ENCODE assay signal across 13 cellular contexts in genomic region chr3:174072675-174073074, GRCh38.
DNase-seq lines count a peak whose midpoint lies in the region; ATAC-seq and TF ChIP-seq lines count a peak whose summit lies in the region.
"Had no signal": no experiment of that assay in that cellular context is flagged by ENCODE, and none has a peak within 500 bp of the region (broad histone marks: within the 10 kb centered on the region; RNA-seq: fewer than 3 reads in every experiment).

No MANE protein-coding gene starts in this region.

- H3K36me3 Mint-ChIP-seq in stimulated activated naive B cell treated with anti-CD40 and anti-IgM and Interleukin-4, amounts not matched to agents 10 μg/mL and 1 μg/mL and 100 μg/mL, for 72 hours = no peaks in the 10 kb centered on the region
- H3K36me3 Mint-ChIP-seq: CD4-positive, CD25-positive, alpha-beta regulatory T cell had no signal

- ATAC-seq in GM18868 (IDR thresholded peaks at IDR 0.05; ENCODE audit: unreplicated experiment) (peak; percentile 70), GM21737 (IDR thresholded peaks at IDR 0.05; ENCODE audit: unreplicated experiment) (no peak)
- peak; percentile 45 to 47 for ATAC-seq in stimulated activated naive B cell treated with anti-CD40 and anti-IgM and Interleukin-4, amounts not matched to agents 10 μg/mL and 1 μg/mL and 100 μg/mL, for 72 hours (replicated peaks)
- ATAC-seq: HCT116 had no signal

- 0 out of 2 replicates have a peak overlapping the region, but pooled peaks have one; percentile 20 for H3K4me2 ChIP-seq in PC-9
- H3K4me2 ChIP-seq: BLaER1 treated with 17β-estradiol and CSF1 and Interleukin-3, amounts not matched to agents 10 nM and 100 nM had no signal

- H3K4me3 ChIP-seq in PC-9 (no peak overlapping the region), epithelial cell of esophagus (ENCODE audit: low read length) (no peak overlapping the region), transverse colon (no peak overlapping the region)
- H3K4me3 ChIP-seq: BLaER1 treated with 17β-estradiol and CSF1 and Interleukin-3, amounts not matched to agents 10 nM and 100 nM had no signal

- no peaks in the 10 kb centered on the region for H3K27me3 ChIP-seq in PC-9 (ENCODE audit: insufficient read depth, low read depth)
- H3K27me3 ChIP-seq in transverse colon = no peaks in the 10 kb centered on the region
- H3K27me3 ChIP-seq: BLaER1 treated with 17β-estradiol and CSF1 and Interleukin-3, amounts not matched to agents 10 nM and 100 nM had no signal

- WGBS in transverse colon (ENCODE audit: low coverage in 1 of 2), 2 donors = 12% methylated on average over 1 of the region's 1 CpG; no CpG with 5 or more reads in 1 of the 2 donors

- in situ Hi-C loops in transverse colon (cut with MboI; ENCODE audit: low pct_ligation_motif_present in 1 of 4, low pct_unique_long_range_greater_than_20kb in 1 of 4, low sequenced_read_pairs in 3 of 4) = no loop called here

- H3K27ac Mint-ChIP-seq in stimulated activated naive B cell treated with anti-CD40 and anti-IgM and Interleukin-4, amounts not matched to agents 10 μg/mL and 1 μg/mL and 100 μg/mL, for 72 hours = no peak overlapping the region
- H3K27ac Mint-ChIP-seq: CD4-positive, CD25-positive, alpha-beta regulatory T cell had no signal

- no peaks in the 10 kb centered on the region for H3K9me2 ChIP-seq in PC-9 (ENCODE audit: insufficient read depth)

- no peak for TF ChIP-seq CTCF in PC-9 (conservative IDR thresholded peaks at IDR 0.05)
- TF ChIP-seq CTCF in epithelial cell of esophagus (IDR thresholded peaks at IDR 0.05; ENCODE audit: insufficient read depth, low read depth, low read length, missing control alignments) = no peak
- no peak for TF ChIP-seq CTCF in transverse colon (IDR thresholded peaks at IDR 0.05)

- POLR2A ChIA-PET in PC-9 (lab: Charles Lee; ENCODE audit: unreplicated experiment) = no interaction called here

- H2AFZ ChIP-seq in PC-9 = peak overlapping the region; percentile 53

- TF ChIP-seq EP300 in transverse colon (IDR thresholded peaks at IDR 0.05; ENCODE audit: low read depth) = no peak

- intact Hi-C loops in PC-9 (cut with micrococcal nuclease; ENCODE audit: unreplicated experiment) (no loop called here), transverse colon (cut with DNase I; ENCODE audit: low total_unique reads) (no loop called here)

- no peaks in the 10 kb centered on the region for H3K36me3 ChIP-seq in PC-9 (ENCODE audit: low read depth)
- no peaks in the 10 kb centered on the region for H3K36me3 ChIP-seq in transverse colon
- H3K36me3 ChIP-seq: BLaER1 treated with 17β-estradiol and CSF1 and Interleukin-3, amounts not matched to agents 10 nM and 100 nM had no signal

- no peaks in the 10 kb centered on the region for H3F3A ChIP-seq in PC-9 (ENCODE audit: insufficient read depth, low read depth)

- H3K27me3 Mint-ChIP-seq in stimulated activated naive B cell treated with anti-CD40 and anti-IgM and Interleukin-4, amounts not matched to agents 10 μg/mL and 1 μg/mL and 100 μg/mL, for 72 hours = no peaks in the 10 kb centered on the region
- H3K27me3 Mint-ChIP-seq: CD4-positive, CD25-positive, alpha-beta regulatory T cell had no signal

- CTCF ChIA-PET in PC-9 (lab: Charles Lee) = no interaction called here

- no peaks in the 10 kb centered on the region; the same call in 1 of the 2 replicates for H3K9me3 ChIP-seq in PC-9 (ENCODE audit: insufficient read depth, low read depth)
- H3K9me3 ChIP-seq in transverse colon = no peaks in the 10 kb centered on the region
- H3K9me3 ChIP-seq: BLaER1 treated with 17β-estradiol and CSF1 and Interleukin-3, amounts not matched to agents 10 nM and 100 nM had no signal

- H3K27ac ChIP-seq in PC-9 = no peak overlapping the region
- no peak overlapping the region for H3K27ac ChIP-seq in transverse colon
- H3K27ac ChIP-seq: BLaER1 treated with 17β-estradiol and CSF1 and Interleukin-3, amounts not matched to agents 10 nM and 100 nM had no signal

- H3K4me3 Mint-ChIP-seq in stimulated activated naive B cell treated with anti-CD40 and anti-IgM and Interleukin-4, amounts not matched to agents 10 μg/mL and 1 μg/mL and 100 μg/mL, for 72 hours = no peak overlapping the region
- H3K4me3 Mint-ChIP-seq: CD4-positive, CD25-positive, alpha-beta regulatory T cell had no signal

- BruUV-seq in PC-9 (replicated peaks; lab: Mats Ljungman, UMichigan) = no TSS peak

- DNase-seq in PC-9 (no peak), epithelial cell of esophagus (ENCODE audit: low read depth) (peak; percentile 46), RPMI8226 (no peak), transverse colon (no peak)
- DNase-seq in stimulated activated naive B cell treated with anti-CD40 and anti-IgM and Interleukin-4, amounts not matched to agents 10 μg/mL and 1 μg/mL and 100 μg/mL, for 72 hours = no peak
- DNase-seq: ACHN; CD4-positive, CD25-positive, alpha-beta regulatory T cell; DMS 273 treated with DMSO at 0.1 percent for 48 hours; IMR-90 had no signal

- H3K4me1 Mint-ChIP-seq in stimulated activated naive B cell treated with anti-CD40 and anti-IgM and Interleukin-4, amounts not matched to agents 10 μg/mL and 1 μg/mL and 100 μg/mL, for 72 hours = no peaks in the 10 kb centered on the region
- H3K4me1 Mint-ChIP-seq: CD4-positive, CD25-positive, alpha-beta regulatory T cell had no signal

- no peak for TF ChIP-seq POLR2A in transverse colon (IDR thresholded peaks at IDR 0.05)

- H3K79me2 ChIP-seq in PC-9 (ENCODE audit: low read depth) = no peaks in the 10 kb centered on the region

- H4K20me1 ChIP-seq in PC-9 (ENCODE audit: insufficient read depth) = no peaks in the 10 kb centered on the region
- H4K20me1 ChIP-seq: BLaER1 treated with 17β-estradiol and CSF1 and Interleukin-3, amounts not matched to agents 10 nM and 100 nM had no signal

- H3K9me3 Mint-ChIP-seq in stimulated activated naive B cell treated with anti-CD40 and anti-IgM and Interleukin-4, amounts not matched to agents 10 μg/mL and 1 μg/mL and 100 μg/mL, for 72 hours = no peaks in the 10 kb centered on the region

- H3K4me1 ChIP-seq in PC-9 (replicated peaks; ENCODE audit: insufficient read depth) (0 out of 2 replicates have a peak, but pooled peaks cover 6% of the 10 kb centered on the region), transverse colon (no peaks in the 10 kb centered on the region)
- H3K4me1 ChIP-seq: BLaER1 treated with 17β-estradiol and CSF1 and Interleukin-3, amounts not matched to agents 10 nM and 100 nM had no signal
